ENCODE assay signal across 14 cellular contexts in genomic region chr3:186067360-186068242, GRCh38. TPM values are rescaled to one million over a fixed set of nuclear protein-coding genes. Genes with fewer than 3 reads are reported as not detected.
DNase-seq lines count a peak whose midpoint lies in the region; ATAC-seq and TF ChIP-seq lines count a peak whose summit lies in the region.
"Had no signal": no experiment of that assay in that cellular context is flagged by ENCODE, and none has a peak within 500 bp of the region (broad histone marks: within the 10 kb centered on the region; RNA-seq: fewer than 3 reads in every experiment).

No MANE protein-coding gene starts in this region.

- H3K36me3 Mint-ChIP-seq in T-helper 2 cell treated with Interferon-gamma antibody and Interleukin-4, amounts not matched to agents 5 μg/mL and 100 μg/mL, for 36 hours (ENCODE audit: low read depth): no peaks in the 10 kb centered on the region
- H3K36me3 Mint-ChIP-seq in activated T-helper 1 cell treated with anti-CD3 and anti-CD28 coated beads, Interleukin-12 subunit alpha, Interleukin-12 subunit beta, Interleukin-2, Interleukin-4 antibody, amounts not matched to agents 30 ng/mL and 10 ng/mL and 1 ng/mL, durations not matched to agents 14 hours and 24 hours and 36 hours (ENCODE audit: low read depth): peaks cover 3% of the 10 kb centered on the region
- H3K36me3 Mint-ChIP-seq in natural killer cell treated with Interleukin-12 subunit alpha and Interleukin-12 subunit beta and Interleukin-15 and Interleukin-18, amount 100 ng/mL, for 72 hours: peaks cover 22% of the 10 kb centered on the region

- ATAC-seq in GM21619 (IDR thresholded peaks at IDR 0.05; ENCODE audit: unreplicated experiment) (peak; percentile 52), HG02840 (IDR thresholded peaks at IDR 0.05; ENCODE audit: low FRiP score, unreplicated experiment) (no peak), lower lobe of right lung (no peak)
- ATAC-seq in natural killer cell treated with Interleukin-12 subunit alpha and Interleukin-12 subunit beta and Interleukin-15 and Interleukin-18, amount 100 ng/mL, for 72 hours: peak in 1 of 2 donors; percentile 78

- no peak overlapping the region for H2AFZ ChIP-seq in OCI-LY7 (ENCODE audit: low read length)

- peak overlapping the region; percentile 45 for H3K4me3 Mint-ChIP-seq in T-helper 2 cell treated with Interferon-gamma antibody and Interleukin-4, amounts not matched to agents 5 μg/mL and 100 μg/mL, for 36 hours
- peak overlapping the region; percentile 30 for H3K4me3 Mint-ChIP-seq in activated T-helper 1 cell treated with anti-CD3 and anti-CD28 coated beads, Interleukin-12 subunit alpha, Interleukin-12 subunit beta, Interleukin-2, Interleukin-4 antibody, amounts not matched to agents 30 ng/mL and 10 ng/mL and 1 ng/mL, durations not matched to agents 14 hours and 24 hours and 36 hours
- peak overlapping the region; percentile 51 for H3K4me3 Mint-ChIP-seq in natural killer cell treated with Interleukin-12 subunit alpha and Interleukin-12 subunit beta and Interleukin-15 and Interleukin-18, amount 100 ng/mL, for 72 hours

- no peaks in the 10 kb centered on the region for H3K9me3 Mint-ChIP-seq in T-helper 2 cell treated with Interferon-gamma antibody and Interleukin-4, amounts not matched to agents 5 μg/mL and 100 μg/mL, for 36 hours
- no peaks in the 10 kb centered on the region for H3K9me3 Mint-ChIP-seq in activated T-helper 1 cell treated with anti-CD3 and anti-CD28 coated beads, Interleukin-12 subunit alpha, Interleukin-12 subunit beta, Interleukin-2, Interleukin-4 antibody, amounts not matched to agents 30 ng/mL and 10 ng/mL and 1 ng/mL, durations not matched to agents 14 hours and 24 hours and 36 hours
- H3K9me3 Mint-ChIP-seq in natural killer cell treated with Interleukin-12 subunit alpha and Interleukin-12 subunit beta and Interleukin-15 and Interleukin-18, amount 100 ng/mL, for 72 hours: no peaks in the 10 kb centered on the region

- no peak overlapping the region for H3K27ac Mint-ChIP-seq in T-helper 2 cell treated with Interferon-gamma antibody and Interleukin-4, amounts not matched to agents 5 μg/mL and 100 μg/mL, for 36 hours
- H3K27ac Mint-ChIP-seq in activated T-helper 1 cell treated with anti-CD3 and anti-CD28 coated beads, Interleukin-12 subunit alpha, Interleukin-12 subunit beta, Interleukin-2, Interleukin-4 antibody, amounts not matched to agents 30 ng/mL and 10 ng/mL and 1 ng/mL, durations not matched to agents 14 hours and 24 hours and 36 hours: peak overlapping the region; percentile 15
- peak overlapping the region; percentile 3 to 73 for H3K27ac Mint-ChIP-seq in natural killer cell treated with Interleukin-12 subunit alpha and Interleukin-12 subunit beta and Interleukin-15 and Interleukin-18, amount 100 ng/mL, for 72 hours

- H4K20me1 ChIP-seq in OCI-LY7 (ENCODE audit: insufficient read depth, low read length): no peaks in the 10 kb centered on the region

- H3K79me2 ChIP-seq in OCI-LY7 (ENCODE audit: insufficient read depth, low read depth, low read length): no peaks in the 10 kb centered on the region

- no peaks in the 10 kb centered on the region for H3K27me3 ChIP-seq in lower lobe of right lung (ENCODE audit: low read depth)

- no peaks in the 10 kb centered on the region for H3K4me1 ChIP-seq in lower lobe of right lung
- no peaks in the 10 kb centered on the region for H3K4me1 ChIP-seq in OCI-LY7 (ENCODE audit: insufficient read depth, low read length, poor library complexity, severe bottlenecking)
- H3K4me1 ChIP-seq: left ventricle myocardium inferior had no signal

- intact Hi-C loops in activated T-helper 1 cell treated with anti-CD3 and anti-CD28 coated beads, Interleukin-12 subunit alpha, Interleukin-12 subunit beta, Interleukin-2, Interleukin-4 antibody, amounts not matched to agents 30 ng/mL and 10 ng/mL and 1 ng/mL, durations not matched to agents 14 hours and 24 hours and 36 hours (cut with micrococcal nuclease): loop anchor here (10.0 kb wide), 1 partner anchor 93 kb away; no protein-coding TSS in a partner anchor
- intact Hi-C loops in lower lobe of right lung (cut with DNase I) (no loop called here), OCI-LY7 (cut with micrococcal nuclease; ENCODE audit: unreplicated experiment) (no loop called here)

- no peak for TF ChIP-seq CTCF in lower lobe of right lung (IDR thresholded peaks at IDR 0.05)
- no peak for TF ChIP-seq CTCF in OCI-LY7 (conservative IDR thresholded peaks at IDR 0.05; ENCODE audit: low read length)

- POLR2A ChIA-PET in OCI-LY7 (lab: Charles Lee): interaction anchor here (0.6 to 1.1 kb wide), 4 partner anchors 13 to 85 kb away, joined by 3 to 5 read pairs (median 3); no protein-coding TSS in a partner anchor

- CTCF ChIA-PET in OCI-LY7 (lab: Charles Lee; ENCODE audit: unreplicated experiment): no interaction called here

- H3K27ac ChIP-seq in lower lobe of right lung: no peak overlapping the region
- H3K27ac ChIP-seq in OCI-LY7 (ENCODE audit: low read depth, low read length, poor library complexity, severe bottlenecking): no peak overlapping the region
- H3K27ac ChIP-seq: left ventricle myocardium inferior, RWPE1 had no signal

- no peak overlapping the region for H3K4me2 ChIP-seq in OCI-LY7 (ENCODE audit: low read length)

- H3K4me1 Mint-ChIP-seq in T-helper 2 cell treated with Interferon-gamma antibody and Interleukin-4, amounts not matched to agents 5 μg/mL and 100 μg/mL, for 36 hours (ENCODE audit: low read depth): peaks cover 6% of the 10 kb centered on the region
- H3K4me1 Mint-ChIP-seq in activated T-helper 1 cell treated with anti-CD3 and anti-CD28 coated beads, Interleukin-12 subunit alpha, Interleukin-12 subunit beta, Interleukin-2, Interleukin-4 antibody, amounts not matched to agents 30 ng/mL and 10 ng/mL and 1 ng/mL, durations not matched to agents 14 hours and 24 hours and 36 hours (ENCODE audit: low read depth): peaks cover 26% of the 10 kb centered on the region
- peaks cover 11 to 18% of the 10 kb centered on the region in 2 donors for H3K4me1 Mint-ChIP-seq in natural killer cell treated with Interleukin-12 subunit alpha and Interleukin-12 subunit beta and Interleukin-15 and Interleukin-18, amount 100 ng/mL, for 72 hours (ENCODE audit: low read depth in 2 of 2)

- H3K9me3 ChIP-seq in lower lobe of right lung (no peaks in the 10 kb centered on the region), OCI-LY7 (ENCODE audit: low read length) (no peaks in the 10 kb centered on the region)
- H3K9me3 ChIP-seq: left ventricle myocardium inferior had no signal

- DNase-seq in T-helper 2 cell treated with Interferon-gamma antibody and Interleukin-4, amounts not matched to agents 5 μg/mL and 100 μg/mL, for 36 hours (ENCODE audit: low spot score): no peak
- DNase-seq in T-helper 2 cell: no peak
- no peak for DNase-seq in activated T-helper 1 cell treated with anti-CD3 and anti-CD28 coated beads, Interleukin-12 subunit alpha, Interleukin-12 subunit beta, Interleukin-2, Interleukin-4 antibody, amounts not matched to agents 30 ng/mL and 10 ng/mL and 1 ng/mL, durations not matched to agents 14 hours and 24 hours and 36 hours (ENCODE audit: low spot score)
- no peak for DNase-seq in natural killer cell treated with Interleukin-12 subunit alpha and Interleukin-12 subunit beta and Interleukin-15 and Interleukin-18, amount 100 ng/mL, for 72 hours (ENCODE audit: low spot score)
- DNase-seq in lower lobe of right lung: no peak
- DNase-seq in OCI-LY7 (ENCODE audit: low spot score): no peak
- DNase-seq: HCEC 1CT; left ventricle myocardium inferior; NCI-H1417; stimulated activated CD4-positive, alpha-beta T cell treated with anti-CD3 and anti-CD28 coated beads, Interleukin-12 subunit alpha, Interleukin-12 subunit beta, amount 100 ng/mL, for 4 hours; trophoblast cell had no signal

- no TSS peak for BruUV-seq in OCI-LY7 (replicated peaks; lab: Mats Ljungman, UMichigan)

- H3K36me3 ChIP-seq in lower lobe of right lung (peaks cover 11% of the 10 kb centered on the region), OCI-LY7 (ENCODE audit: insufficient read depth, low read length) (no peaks in the 10 kb centered on the region)

- no peak overlapping the region for H3K4me3 ChIP-seq in lower lobe of right lung
- no peak overlapping the region for H3K4me3 ChIP-seq in OCI-LY7 (ENCODE audit: low read depth, low read length, poor library complexity, severe bottlenecking)
- H3K4me3 ChIP-seq: left ventricle myocardium inferior had no signal

- H3K9me2 ChIP-seq in OCI-LY7 (ENCODE audit: insufficient read depth, low read length): no peaks in the 10 kb centered on the region

- peaks cover 80% of the 10 kb centered on the region for H3K27me3 Mint-ChIP-seq in T-helper 2 cell treated with Interferon-gamma antibody and Interleukin-4, amounts not matched to agents 5 μg/mL and 100 μg/mL, for 36 hours (ENCODE audit: low read depth)
- peaks cover 27% of the 10 kb centered on the region for H3K27me3 Mint-ChIP-seq in activated T-helper 1 cell treated with anti-CD3 and anti-CD28 coated beads, Interleukin-12 subunit alpha, Interleukin-12 subunit beta, Interleukin-2, Interleukin-4 antibody, amounts not matched to agents 30 ng/mL and 10 ng/mL and 1 ng/mL, durations not matched to agents 14 hours and 24 hours and 36 hours (ENCODE audit: insufficient read depth)
- H3K27me3 Mint-ChIP-seq in natural killer cell treated with Interleukin-12 subunit alpha and Interleukin-12 subunit beta and Interleukin-15 and Interleukin-18, amount 100 ng/mL, for 72 hours: peaks cover 17 to 26% of the 10 kb centered on the region in 2 donors

RNA-seq across cellular contexts. Expression of gene ETV5, which starts 41.3 kb away (rescaled TPM):
- total RNA-seq in activated T-helper 1 cell treated with anti-CD3 and anti-CD28 coated beads, Interleukin-12 subunit alpha, Interleukin-12 subunit beta, Interleukin-2, Interleukin-4 antibody, amounts not matched to agents 30 ng/mL and 10 ng/mL and 1 ng/mL, durations not matched to agents 14 hours and 24 hours and 36 hours: 3.3 and 3.6 TPM in 2 replicates
- 100 to 1,000 TPM in 1 of 2 donors, 10 to 100 TPM in 1; 61.6 to 113 TPM for total RNA-seq in natural killer cell treated with Interleukin-12 subunit alpha and Interleukin-12 subunit beta and Interleukin-15 and Interleukin-18, amount 100 ng/mL, for 72 hours
- total RNA-seq in lower lobe of right lung (65.5 TPM), OCI-LY7 (2022) (1.1 and 1.2 TPM in 2 replicates)
- 0.85 TPM in 1 of 2 replicates, not detected in the other for total RNA-seq in OCI-LY7 (2014; rRNA removed; shearing (Covaris generic))

Comparison
In these comparisons a context has a peak if more than half of its experiments do, and no peak if none do; other contexts are left out.
1. RNA of gene ETV5, which starts 41.3 kb away (total RNA-seq): 61.6 to 113 TPM in natural killer cell treated with Interleukin-12 subunit alpha and Interleukin-12 subunit beta and Interleukin-15 and Interleukin-18, amount 100 ng/mL, for 72 hours and 65.5 TPM in lower lobe of right lung (single experiment); 3.3 to 3.6 TPM in activated T-helper 1 cell treated with anti-CD3 and anti-CD28 coated beads, Interleukin-12 subunit alpha, Interleukin-12 subunit beta, Interleukin-2, Interleukin-4 antibody, amounts not matched to agents 30 ng/mL and 10 ng/mL and 1 ng/mL, durations not matched to agents 14 hours and 24 hours and 36 hours and 0.85 to 1.2 TPM in OCI-LY7; every median in the first group is over 10 times any median in the second.
2. Peak in every context shown above with its lines, with median percentiles within 50 percentile points of each other: H3K4me3 Mint-ChIP-seq.